8 cellular contexts compared by ENCODE assay signal in genomic region chr7:39952378-39952777, GRCh38. TPM values are rescaled to one million over a fixed set of nuclear protein-coding genes. Genes with fewer than 3 reads are reported as not detected.
A peak's percentile ranks its signal among the peaks of the same experiment; 100 is the strongest.
DNase-seq lines count a peak whose midpoint lies in the region; ATAC-seq and TF ChIP-seq lines count a peak whose summit lies in the region.

No MANE protein-coding gene starts in this region.

- H3K9me3 Mint-ChIP-seq in natural killer cell treated with Interleukin-12 subunit alpha and Interleukin-12 subunit beta and Interleukin-15 and Interleukin-18, amount 100 ng/mL, for 72 hours = no peaks in the 10 kb centered on the region

- TF ChIP-seq CTCF in DOHH2 (IDR thresholded peaks at IDR 0.05; ENCODE audit: low read depth, low read length, poor library complexity, severe bottlenecking) = no peak
- no peak for TF ChIP-seq CTCF in NB4 (IDR thresholded peaks at IDR 0.05; ENCODE audit: low read depth, low read length)
- no peak for TF ChIP-seq CTCF in colonic mucosa (IDR thresholded peaks at IDR 0.05)

- peaks cover 46 to 55% of the 10 kb centered on the region in 2 donors for H3K4me1 Mint-ChIP-seq in natural killer cell treated with Interleukin-12 subunit alpha and Interleukin-12 subunit beta and Interleukin-15 and Interleukin-18, amount 100 ng/mL, for 72 hours (ENCODE audit: low read depth in 2 of 2)

- peak overlapping the region; percentile 97 for H3K27ac ChIP-seq in DOHH2 (ENCODE audit: low read depth, low read length)
- H3K27ac ChIP-seq in colonic mucosa = peak overlapping the region; percentile 100

- H3K27ac Mint-ChIP-seq in natural killer cell treated with Interleukin-12 subunit alpha and Interleukin-12 subunit beta and Interleukin-15 and Interleukin-18, amount 100 ng/mL, for 72 hours = peak overlapping the region; percentile 83 to 91

- peaks cover 12% of the 10 kb centered on the region for H3F3A ChIP-seq in DOHH2 (ENCODE audit: control insufficient read depth, insufficient read depth)

- no peak for TF ChIP-seq POLR2A in NB4 (IDR thresholded peaks at IDR 0.05; ENCODE audit: extremely low read depth, insufficient read length)

- no peaks in the 10 kb centered on the region for H3K9me2 ChIP-seq in DOHH2 (replicated peaks; ENCODE audit: control insufficient read depth, low read length)

- H3K4me3 ChIP-seq in DOHH2 (ENCODE audit: low read length) (peak overlapping the region; percentile 80), NB4 (ENCODE audit: low read depth, low read length) (peak overlapping the region; percentile 94), colonic mucosa (peak overlapping the region; percentile 93)

- H3K4me2 ChIP-seq in DOHH2 (ENCODE audit: low read length) = peak overlapping the region; percentile 60

- H3K36me3 Mint-ChIP-seq in natural killer cell treated with Interleukin-12 subunit alpha and Interleukin-12 subunit beta and Interleukin-15 and Interleukin-18, amount 100 ng/mL, for 72 hours = no peaks in the 10 kb centered on the region

- H3K4me1 ChIP-seq in DOHH2 (ENCODE audit: control insufficient read depth, low read length) (peaks cover 49% of the 10 kb centered on the region), colonic mucosa (peaks cover 17% of the 10 kb centered on the region)

- peaks cover 58% of the 10 kb centered on the region for H3K36me3 ChIP-seq in DOHH2 (ENCODE audit: control insufficient read depth, low read length)
- no peaks in the 10 kb centered on the region for H3K36me3 ChIP-seq in colonic mucosa

- H3K79me2 ChIP-seq in DOHH2 (ENCODE audit: control insufficient read depth, low read length) = peaks cover 85% of the 10 kb centered on the region

- H3K4me3 Mint-ChIP-seq in natural killer cell treated with Interleukin-12 subunit alpha and Interleukin-12 subunit beta and Interleukin-15 and Interleukin-18, amount 100 ng/mL, for 72 hours = peak overlapping the region; percentile 96

- H3K9me3 ChIP-seq in DOHH2 (ENCODE audit: control insufficient read depth, insufficient read depth, low read length) = no peaks in the 10 kb centered on the region
- H3K9me3 ChIP-seq in colonic mucosa = no peaks in the 10 kb centered on the region

- intact Hi-C loops in colonic mucosa (cut with DNase I) = no loop called here

- DNase-seq in NB4 (ENCODE audit: low read depth) = peak; percentile 38
- DNase-seq in colonic mucosa = no peak
- no peak for DNase-seq in natural killer cell treated with Interleukin-12 subunit alpha and Interleukin-12 subunit beta and Interleukin-15 and Interleukin-18, amount 100 ng/mL, for 72 hours (ENCODE audit: low spot score)
- no peak for DNase-seq in NCI-H128 (lab: John Stamatoyannopoulos, UW; ENCODE audit: unreplicated experiment)
- no peak for DNase-seq in NCI-H1417 treated with DMSO at 0.1 percent for 48 hours (lab: John Stamatoyannopoulos, UW)

- H4K20me1 ChIP-seq in DOHH2 (ENCODE audit: control insufficient read depth, insufficient read depth, low read depth, low read length) = peaks cover 33% of the 10 kb centered on the region

- no peaks in the 10 kb centered on the region for H3K27me3 Mint-ChIP-seq in natural killer cell treated with Interleukin-12 subunit alpha and Interleukin-12 subunit beta and Interleukin-15 and Interleukin-18, amount 100 ng/mL, for 72 hours

- no peak for ATAC-seq in natural killer cell treated with Interleukin-12 subunit alpha and Interleukin-12 subunit beta and Interleukin-15 and Interleukin-18, amount 100 ng/mL, for 72 hours
- no peak for ATAC-seq in GM18517 (IDR thresholded peaks at IDR 0.05; ENCODE audit: unreplicated experiment)
- ATAC-seq in HG03520 (IDR thresholded peaks at IDR 0.05; ENCODE audit: unreplicated experiment) = no peak

- peak overlapping the region in 1 of 2 donors; percentile 94 for H3K9ac ChIP-seq in colonic mucosa (ENCODE audit: low read depth in 2 of 2, low read length in 2 of 2)

- H3K27me3 ChIP-seq in DOHH2 (ENCODE audit: control insufficient read depth, low read length) (no peaks in the 10 kb centered on the region), colonic mucosa (no peaks in the 10 kb centered on the region)

RNA-seq across cellular contexts. Expression of gene CDK13, which starts 2.3 kb away (rescaled TPM):
- total RNA-seq in colonic mucosa = 10 to 100 TPM; 42.3 to 45.2 TPM
- 10 to 100 TPM; 53.4 to 68.9 TPM for total RNA-seq in natural killer cell treated with Interleukin-12 subunit alpha and Interleukin-12 subunit beta and Interleukin-15 and Interleukin-18, amount 100 ng/mL, for 72 hours
